ENCODE assay signal across 11 cellular contexts in the genomic region with DNA sequence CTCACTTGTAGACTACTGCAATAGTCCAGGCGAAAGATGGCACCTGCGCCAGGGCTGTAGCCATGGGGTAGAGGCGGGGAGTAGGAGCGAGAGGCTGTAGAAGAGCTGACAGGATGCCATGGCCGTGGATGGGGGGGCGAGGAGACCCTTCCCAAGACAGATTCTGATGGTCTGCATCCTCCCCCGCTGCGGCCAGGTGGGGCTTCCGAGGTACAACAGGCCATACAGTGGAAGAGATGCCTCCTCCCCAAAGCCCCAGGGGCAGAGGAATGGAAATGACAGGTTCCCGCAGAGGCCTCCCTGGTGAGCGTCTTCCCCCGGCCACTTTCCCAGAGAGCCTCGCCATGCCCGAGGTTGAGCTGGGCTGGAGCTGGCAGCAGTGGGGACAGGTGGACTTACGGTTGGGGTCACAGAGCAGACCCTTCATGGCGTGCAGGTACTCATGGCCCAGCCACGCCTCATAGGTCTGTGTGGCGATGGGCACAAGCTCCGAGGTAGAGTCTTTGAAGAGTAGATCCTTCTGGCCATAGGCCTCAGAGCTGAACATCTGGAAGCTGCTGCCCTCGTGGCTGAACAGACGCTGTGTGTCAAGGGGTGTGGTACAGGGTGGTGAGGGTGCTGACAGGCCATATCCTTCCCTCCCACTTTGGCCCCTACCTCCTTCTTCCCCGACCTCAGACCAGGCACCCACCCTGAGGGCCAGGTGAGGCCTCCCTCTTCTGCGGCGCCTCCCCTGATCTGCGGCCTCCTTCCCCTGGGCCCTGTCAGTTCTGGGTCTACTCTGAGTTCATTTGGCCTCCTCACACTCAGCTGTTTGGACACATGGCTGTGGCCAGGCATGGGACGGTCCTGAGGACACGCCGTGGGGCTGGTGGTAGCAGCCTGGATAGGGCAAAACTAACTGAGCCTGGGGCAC.
"Had no signal": no experiment of that assay in that cellular context is flagged by ENCODE, and none has a peak within 500 bp of the region (broad histone marks: within the 10 kb centered on the region; RNA-seq: fewer than 3 reads in every experiment).

No MANE protein-coding gene starts in this region.

- ATAC-seq: foreskin keratinocyte; naive thymus-derived CD8-positive, alpha-beta T cell had no signal

- H3K9me3 ChIP-seq: colonic mucosa, transverse colon had no signal

- H3K27me3 ChIP-seq: cardiac muscle cell, colonic mucosa, transverse colon had no signal

- H3K4me3 Mint-ChIP-seq: activated CD4-positive, alpha-beta memory T cell treated with anti-CD3 and anti-CD28 coated beads for 36 hours; naive thymus-derived CD8-positive, alpha-beta T cell had no signal

- H3K27ac Mint-ChIP-seq: activated CD4-positive, alpha-beta memory T cell treated with anti-CD3 and anti-CD28 coated beads for 36 hours; naive thymus-derived CD8-positive, alpha-beta T cell had no signal

- H3K9me3 Mint-ChIP-seq: activated CD4-positive, alpha-beta memory T cell treated with anti-CD3 and anti-CD28 coated beads for 36 hours; naive thymus-derived CD8-positive, alpha-beta T cell had no signal

- H3K4me1 ChIP-seq: colonic mucosa, foreskin keratinocyte, transverse colon had no signal

- H3K27me3 Mint-ChIP-seq: activated CD4-positive, alpha-beta memory T cell treated with anti-CD3 and anti-CD28 coated beads for 36 hours had no signal

- H3K27ac ChIP-seq: cardiac muscle cell, colonic mucosa, foreskin keratinocyte, transverse colon had no signal

- H3K4me3 ChIP-seq: cardiac muscle cell, colonic mucosa, transverse colon had no signal

- H3K36me3 ChIP-seq: cardiac muscle cell, colonic mucosa, transverse colon had no signal

- H3K4me1 Mint-ChIP-seq: naive thymus-derived CD8-positive, alpha-beta T cell had no signal

- H3K36me3 Mint-ChIP-seq: activated CD4-positive, alpha-beta memory T cell treated with anti-CD3 and anti-CD28 coated beads for 36 hours; naive thymus-derived CD8-positive, alpha-beta T cell had no signal

- DNase-seq: activated CD4-positive, alpha-beta memory T cell treated with anti-CD3 and anti-CD28 coated beads for 36 hours; activated CD4-positive, CD25-positive, alpha-beta regulatory T cell treated with anti-CD3 and anti-CD28 coated beads, Interleukin-2, amount 50 U/mL, for 72 hours; activated T-cell treated with anti-CD3 and anti-CD28 coated beads, Interleukin-2, amount 50 U/mL, for 48 hours; colonic mucosa; foreskin keratinocyte; left cardiac atrium; naive thymus-derived CD8-positive, alpha-beta T cell; stimulated activated CD4-positive, alpha-beta T cell treated with anti-CD3 and anti-CD28 coated beads, Interleukin-15, amount 100 ng/mL, for 24 hours; stimulated activated CD4-positive, alpha-beta T cell treated with anti-CD3 and anti-CD28 coated beads, Interleukin-4, amount 100 ng/mL, for 4 hours; transverse colon had no signal
